Comparison of ENCODE assay signal across 8 cellular contexts in the genomic region with DNA sequence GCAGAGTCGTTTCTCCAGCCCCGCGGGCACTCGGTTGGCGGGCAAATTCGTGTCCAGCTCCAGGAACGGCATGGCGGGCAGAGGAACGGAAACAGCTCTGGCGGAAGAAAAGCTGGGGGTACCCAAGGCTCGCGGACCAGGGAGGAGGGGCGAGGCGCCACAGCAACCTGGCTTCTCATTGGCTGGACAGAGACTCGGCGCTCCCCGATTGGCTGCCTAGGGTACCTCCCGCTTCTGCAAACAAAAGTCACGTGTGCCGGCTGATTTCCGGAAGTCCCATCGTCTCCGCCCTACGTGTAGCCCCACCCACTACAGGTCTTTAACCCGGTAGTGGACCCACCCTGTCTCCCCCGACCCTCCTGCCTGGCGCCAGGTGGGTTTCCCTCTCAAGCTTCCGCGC. TPM values are rescaled to one million over a fixed set of nuclear protein-coding genes. Genes with fewer than 3 reads are reported as not detected.
DNase-seq lines count a peak whose midpoint lies in the region; ATAC-seq, FAIRE-seq and TF ChIP-seq lines count a peak whose summit lies in the region.
"Not testable (repeated sequence)": the region's sequence is repeated elsewhere in the genome, so short reads cannot be mapped to it uniquely, and the experiment has no call there.

A gene (minus strand): TSS at position 99 of the 400 bp plus-strand sequence. CDS start 27 bp downstream, at position 72.

- H4K20me1 ChIP-seq in endothelial cell of umbilical vein (replicated peaks; ENCODE audit: control insufficient read depth, extremely low read depth, insufficient read depth, low read length); smooth muscle cell (ENCODE audit: low read depth): not testable (repeated sequence)

- TF ChIP-seq CTCF in CD8-positive, alpha-beta T cell (IDR thresholded peaks at IDR 0.05); endothelial cell of umbilical vein (IDR thresholded peaks at IDR 0.05; ENCODE audit: extremely low read depth in 1 of 2, insufficient read depth in 1 of 2, low read depth in 1 of 2, low read length in 2 of 2); lower leg skin (IDR thresholded peaks at IDR 0.05); smooth muscle cell (IDR thresholded peaks at IDR 0.05; ENCODE audit: borderline replicate concordance, insufficient read depth, poor library complexity, severe bottlenecking): not testable (repeated sequence)

- H3K4me2 ChIP-seq in endothelial cell of umbilical vein (ENCODE audit: insufficient read depth, low read length); smooth muscle cell: not testable (repeated sequence)

- FAIRE-seq in endothelial cell of umbilical vein (lab: Jason Lieb, UNC) = peak; percentile 100

- H3K36me3 Mint-ChIP-seq in CD8-positive, alpha-beta T cell = peaks cover 25% of the 10 kb centered on the region
- peaks cover 27% of the 10 kb centered on the region for H3K36me3 Mint-ChIP-seq in activated CD8-positive, alpha-beta T cell treated with anti-CD3 and anti-CD28 coated beads, Interleukin-2, amount 10 ng/mL, durations not matched to agents 7 days and 5 days (ENCODE audit: low read depth)

- WGBS in lower leg skin, 2 donors = no CpG with 5 or more reads among the region's 29 CpGs
- no CpG with 5 or more reads among the region's 29 CpGs for WGBS in smooth muscle cell (ENCODE audit: low lambda C conversion rate)

- H3F3A ChIP-seq in smooth muscle cell (ENCODE audit: low read depth) = not testable (repeated sequence)

- CTCF ChIA-PET in CD8-positive, alpha-beta T cell (lab: Charles Lee); activated CD8-positive, alpha-beta T cell treated with anti-CD3 and anti-CD28 coated beads, Interleukin-2, amount 10 ng/mL, durations not matched to agents 7 days and 5 days (lab: Charles Lee); endothelial cell of umbilical vein (lab: Charles Lee): not testable (repeated sequence)

- peaks cover 20% of the 10 kb centered on the region for H3K36me3 ChIP-seq in CD8-positive, alpha-beta T cell (ENCODE audit: insufficient read depth, low read length)
- peaks cover 2 to 15% of the 10 kb centered on the region in 2 experiments for H3K36me3 ChIP-seq in endothelial cell of umbilical vein (ENCODE audit: control insufficient read depth in 2 of 2, extremely low read depth in 1 of 2, insufficient read depth in 2 of 2, low read length in 2 of 2)
- not testable (repeated sequence) for H3K36me3 ChIP-seq in smooth muscle cell (ENCODE audit: low read depth)

- not testable (repeated sequence) for BruUV-seq in endothelial cell of umbilical vein (replicated peaks; lab: Mats Ljungman, UMichigan)

- DNase-seq in CD8-positive, alpha-beta T cell; activated CD8-positive, alpha-beta T cell treated with anti-CD3 and anti-CD28 coated beads, Interleukin-2, amount 10 ng/mL, durations not matched to agents 7 days and 5 days; endothelial cell of umbilical vein (ENCODE audit: low read depth, low spot score); lower leg skin (ENCODE audit: low spot score in 2 of 2); smooth muscle cell (lab: John Stamatoyannopoulos, UW; ENCODE audit: unreplicated experiment): not testable (repeated sequence)

- H3K79me2 ChIP-seq in endothelial cell of umbilical vein (ENCODE audit: control insufficient read depth, insufficient read depth, low read length); smooth muscle cell (ENCODE audit: low read depth): not testable (repeated sequence)

- H3K9me1 ChIP-seq in endothelial cell of umbilical vein (replicated peaks; ENCODE audit: control insufficient read depth, extremely low read depth, insufficient read depth, low read length) = not testable (repeated sequence)

- peak; percentile 95 for ATAC-seq in CD8-positive, alpha-beta T cell
- ATAC-seq in GM19455 (IDR thresholded peaks at IDR 0.05; ENCODE audit: unreplicated experiment) (peak; percentile 92), HG02852 (IDR thresholded peaks at IDR 0.05; ENCODE audit: unreplicated experiment) (peak; percentile 93), HG03575 (IDR thresholded peaks at IDR 0.05; ENCODE audit: extremely low read depth, insufficient number of reproducible peaks, low FRiP score, unreplicated experiment) (peak; percentile 67)
- ATAC-seq in activated CD8-positive, alpha-beta T cell treated with anti-CD3 and anti-CD28 coated beads, Interleukin-2, amount 10 ng/mL, durations not matched to agents 7 days and 5 days = peak; percentile 99

- not testable (repeated sequence) for H3K4me3 ChIP-seq in CD8-positive, alpha-beta T cell (ENCODE audit: low read depth, low read length); endothelial cell of umbilical vein (replicated peaks in 1 of 3; ENCODE audit: insufficient read depth in 1 of 3, low read depth in 1 of 3, low read length in 3 of 3); lower leg skin (ENCODE audit: low read depth, poor library complexity, severe bottlenecking); smooth muscle cell

- not testable (repeated sequence) for H3K9ac ChIP-seq in endothelial cell of umbilical vein (replicated peaks; ENCODE audit: extremely low read depth, insufficient read depth, low read length); smooth muscle cell (ENCODE audit: low read depth)

- intact Hi-C loops in CD8-positive, alpha-beta T cell (cut with DNase I, micrococcal nuclease) = loop anchor here in 1 of 2 experiments (5.0 kb wide), 1 partner anchor 62 kb away; no protein-coding TSS in a partner anchor
- intact Hi-C loops in endothelial cell of umbilical vein (cut with micrococcal nuclease); lower leg skin (cut with DNase I; ENCODE audit: low total_unique reads): not testable (repeated sequence)

- not testable (repeated sequence) for H3K27ac Mint-ChIP-seq in CD8-positive, alpha-beta T cell; activated CD8-positive, alpha-beta T cell treated with anti-CD3 and anti-CD28 coated beads, Interleukin-2, amount 10 ng/mL, durations not matched to agents 7 days and 5 days

- H3K4me1 Mint-ChIP-seq in CD8-positive, alpha-beta T cell (ENCODE audit: low read depth) = peaks cover 19% of the 10 kb centered on the region
- H3K4me1 Mint-ChIP-seq in activated CD8-positive, alpha-beta T cell treated with anti-CD3 and anti-CD28 coated beads, Interleukin-2, amount 10 ng/mL, durations not matched to agents 7 days and 5 days (ENCODE audit: low read depth) = not testable (repeated sequence)

- not testable (repeated sequence) for H3K9me3 ChIP-seq in CD8-positive, alpha-beta T cell (ENCODE audit: low read length); endothelial cell of umbilical vein (replicated peaks; ENCODE audit: control insufficient read depth, insufficient read depth, low read length); smooth muscle cell (replicated peaks; ENCODE audit: low read depth)

- TF ChIP-seq POLR2A in endothelial cell of umbilical vein (IDR thresholded peaks at IDR 0.05; ENCODE audit: low read depth, low read length); lower leg skin (IDR thresholded peaks at IDR 0.05): not testable (repeated sequence)

- H3K4me3 Mint-ChIP-seq in CD8-positive, alpha-beta T cell; activated CD8-positive, alpha-beta T cell treated with anti-CD3 and anti-CD28 coated beads, Interleukin-2, amount 10 ng/mL, durations not matched to agents 7 days and 5 days: not testable (repeated sequence)

- H3K27ac ChIP-seq in CD8-positive, alpha-beta T cell (ENCODE audit: low read depth, low read length); endothelial cell of umbilical vein (ENCODE audit: insufficient read depth, low read depth, low read length); smooth muscle cell (ENCODE audit: low read depth): not testable (repeated sequence)

- not testable (repeated sequence) for H3K4me1 ChIP-seq in CD8-positive, alpha-beta T cell (ENCODE audit: insufficient read depth, low read length); endothelial cell of umbilical vein (ENCODE audit: control insufficient read depth, extremely low read depth, insufficient read depth, low read length); smooth muscle cell (ENCODE audit: low read depth)

- H3K9me3 Mint-ChIP-seq in CD8-positive, alpha-beta T cell; activated CD8-positive, alpha-beta T cell treated with anti-CD3 and anti-CD28 coated beads, Interleukin-2, amount 10 ng/mL, durations not matched to agents 7 days and 5 days (ENCODE audit: insufficient read depth): not testable (repeated sequence)

- POLR2A ChIA-PET in CD8-positive, alpha-beta T cell (lab: Charles Lee); activated CD8-positive, alpha-beta T cell treated with anti-CD3 and anti-CD28 coated beads, Interleukin-2, amount 10 ng/mL, durations not matched to agents 7 days and 5 days (lab: Charles Lee); endothelial cell of umbilical vein (lab: Charles Lee): not testable (repeated sequence)

- not testable (repeated sequence) for H2AFZ ChIP-seq in endothelial cell of umbilical vein (ENCODE audit: low read depth, low read length); smooth muscle cell (ENCODE audit: low read depth)

- not testable (repeated sequence) for H3K27me3 ChIP-seq in CD8-positive, alpha-beta T cell (ENCODE audit: insufficient read depth, low read length); endothelial cell of umbilical vein (ENCODE audit: control insufficient read depth in 2 of 2, insufficient read depth in 2 of 2, low read length in 2 of 2); smooth muscle cell (ENCODE audit: low read depth)

- dilution Hi-C loops in endothelial cell of umbilical vein (cut with MboI; ENCODE audit: extremely low pct_ligation_motif_present, low sequenced_read_pairs) = not testable (repeated sequence)

- H3K27me3 Mint-ChIP-seq in CD8-positive, alpha-beta T cell (ENCODE audit: low read depth); activated CD8-positive, alpha-beta T cell treated with anti-CD3 and anti-CD28 coated beads, Interleukin-2, amount 10 ng/mL, durations not matched to agents 7 days and 5 days (ENCODE audit: low read depth): not testable (repeated sequence)

RNA-seq across cellular contexts. Expression of the gene that starts here (rescaled TPM):
- total RNA-seq in CD8-positive, alpha-beta T cell = 10 to 100 TPM; 70.9 to 77.5 TPM
- 100 to 1,000 TPM; 128 to 136 TPM for total RNA-seq in activated CD8-positive, alpha-beta T cell treated with anti-CD3 and anti-CD28 coated beads, Interleukin-2, amount 10 ng/mL, durations not matched to agents 7 days and 5 days
- 89.5 and 106 TPM in 2 replicates for total RNA-seq in endothelial cell of umbilical vein
- polyA plus RNA-seq in endothelial cell of umbilical vein = 205 and 265 TPM in 2 replicates
- polyA plus RNA-seq in endothelial cell of umbilical vein (2011; cell fraction: cytosol; rRNA removed) = 157 and 182 TPM in 2 replicates
- 52.6 and 66.7 TPM in 2 replicates for polyA plus RNA-seq in endothelial cell of umbilical vein (2011; cell fraction: nucleus; rRNA removed)
- polyA plus RNA-seq in endothelial cell of umbilical vein (2012) = 65.7 and 76.6 TPM in 2 replicates
- polyA minus RNA-seq in endothelial cell of umbilical vein = 37.3 and 38.8 TPM in 2 replicates
- polyA minus RNA-seq in endothelial cell of umbilical vein (2011; cell fraction: cytosol; rRNA and poly(A)+ RNA removed) = 48.3 TPM
- polyA minus RNA-seq in endothelial cell of umbilical vein (2011; cell fraction: nucleus; rRNA and poly(A)+ RNA removed) = 14.0 and 18.0 TPM in 2 replicates
- total RNA-seq in lower leg skin = 100 to 1,000 TPM in 3 of 4 donors, 10 to 100 TPM in 1; 97.0 to 133 (median 118) TPM
- 54.7 and 57.8 TPM in 2 replicates for total RNA-seq in smooth muscle cell
- polyA plus RNA-seq in smooth muscle cell = 115 and 119 TPM in 2 replicates
